In the genomic region with DNA sequence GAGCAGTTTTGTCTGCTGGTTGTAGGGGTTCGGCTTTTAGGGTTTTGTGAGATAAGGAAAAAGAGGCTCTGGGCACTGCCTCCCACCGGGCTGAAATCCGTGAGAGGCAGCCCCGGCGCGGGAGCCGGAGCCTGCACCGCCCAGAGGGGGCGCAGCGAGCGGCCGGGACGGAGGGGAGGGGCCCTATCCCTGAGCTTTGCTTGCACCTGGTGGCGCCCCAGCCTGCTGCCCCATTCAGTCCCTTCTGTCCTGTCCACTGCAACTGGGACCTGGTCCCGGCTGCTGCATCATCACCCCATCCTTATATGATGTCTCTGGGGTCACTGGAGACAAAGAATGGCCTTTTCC, we compare ENCODE assay signal across 10 cellular contexts. TPM values are rescaled to one million over a fixed set of nuclear protein-coding genes. Genes with fewer than 3 reads are reported as not detected.
A peak's percentile ranks its signal among the peaks of the same experiment; 100 is the strongest.
DNase-seq lines count a peak whose midpoint lies in the region; ATAC-seq and TF ChIP-seq lines count a peak whose summit lies in the region.
"Had no signal": no experiment of that assay in that cellular context is flagged by ENCODE, and none has a peak within 500 bp of the region (broad histone marks: within the 10 kb centered on the region; RNA-seq: fewer than 3 reads in every experiment).

No MANE protein-coding gene starts in this region.

- H4K20me1 ChIP-seq in GM23248 (ENCODE audit: insufficient read depth), result no peaks in the 10 kb centered on the region
- H4K20me1 ChIP-seq in PC-9 (ENCODE audit: insufficient read depth), result no peaks in the 10 kb centered on the region

- H3K27ac ChIP-seq in 22Rv1, result no peak overlapping the region
- no peak overlapping the region for H3K27ac ChIP-seq in GM23248
- H3K27ac ChIP-seq in VCaP, result peak overlapping the region; percentile 32; the same call in 1 of the 2 replicates
- H3K27ac ChIP-seq in tibial nerve, result no peak overlapping the region
- no peak overlapping the region for H3K27ac ChIP-seq in PC-9

- H3K27me3 ChIP-seq in GM23248 (replicated peaks; ENCODE audit: insufficient read depth) (peaks cover 19% of the 10 kb centered on the region), tibial nerve (peaks cover 0 to 58% of the 10 kb centered on the region in 2 donors), PC-9 (ENCODE audit: insufficient read depth, low read depth) (0 out of 2 replicates have a peak, but pooled peaks cover 4% of the 10 kb centered on the region)

- H3F3A ChIP-seq in GM23248 (ENCODE audit: insufficient read depth) (0 out of 2 replicates have a peak, but pooled peaks cover 9% of the 10 kb centered on the region), PC-9 (ENCODE audit: insufficient read depth, low read depth) (no peaks in the 10 kb centered on the region)

- CTCF ChIA-PET in PC-9 (lab: Charles Lee), result no interaction called here

- H3K4me1 ChIP-seq in GM23248 (ENCODE audit: insufficient read depth), result peaks cover 12% of the 10 kb centered on the region; the same call in 1 of the 2 replicates
- H3K4me1 ChIP-seq in tibial nerve, result peaks cover 0 to 18% (median 10%) of the 10 kb centered on the region in 4 donors
- no peaks in the 10 kb centered on the region for H3K4me1 ChIP-seq in PC-9 (replicated peaks; ENCODE audit: insufficient read depth)

- H3K79me2 ChIP-seq in GM23248 (ENCODE audit: insufficient read depth), result no peaks in the 10 kb centered on the region
- no peaks in the 10 kb centered on the region for H3K79me2 ChIP-seq in PC-9 (ENCODE audit: low read depth)

- H2AFZ ChIP-seq in GM23248, result no peak overlapping the region
- H2AFZ ChIP-seq in PC-9, result no peak overlapping the region

- H3K36me3 ChIP-seq in GM23248 (ENCODE audit: low read depth) (no peaks in the 10 kb centered on the region), tibial nerve (no peaks in the 10 kb centered on the region), PC-9 (ENCODE audit: low read depth) (no peaks in the 10 kb centered on the region)

- H3K4me3 ChIP-seq in GM23248 (peak overlapping the region; percentile 72), tibial nerve (no peak overlapping the region), PC-9 (no peak overlapping the region)

- no peak for ATAC-seq in HG02571 (IDR thresholded peaks at IDR 0.05; ENCODE audit: unreplicated experiment)

- WGBS in GM23248 (ENCODE audit: low coverage in 1 of 2, low lambda C conversion rate in 2 of 2, missing lambda C conversion rate in 2 of 2), 2 experiments, result 21 to 24% methylated on average over 13 to 15 of the region's 15 CpGs
- WGBS in tibial nerve, 2 donors, result 1 to 4% methylated on average over 11 to 14 of the region's 15 CpGs

- H3K9me2 ChIP-seq in GM23248 (ENCODE audit: insufficient read depth) (no peaks in the 10 kb centered on the region), PC-9 (ENCODE audit: insufficient read depth) (no peaks in the 10 kb centered on the region)

- DNase-seq in GM23248, result peak; percentile 22
- peak; percentile 83 for DNase-seq in iPS-NIHi11 (ENCODE audit: low spot score)
- DNase-seq in retina, result no peak
- DNase-seq in tibial nerve (ENCODE audit: low spot score in 2 of 2), result no peak
- DNase-seq in PC-9, result no peak
- DNase-seq: activated CD4-positive, alpha-beta T cell treated with anti-CD3 and anti-CD28 coated beads, Interleukin-2, amount 50 U/mL, for 4 hours; NCI-H187 treated with DMSO at 0.1 percent for 48 hours had no signal

- TF ChIP-seq CTCF in 22Rv1 (IDR thresholded peaks at IDR 0.05) (0 out of 2 replicates have a peak, but pooled peaks have one; percentile 3), VCaP (conservative IDR thresholded peaks at IDR 0.05) (peak; percentile 57), tibial nerve (IDR thresholded peaks at IDR 0.05) (no peak), PC-9 (conservative IDR thresholded peaks at IDR 0.05) (no peak)

- in situ Hi-C loops in GM23248 (cut with MboI), result loop anchor here (25.0 kb wide), 1 partner anchor 204 kb away; no protein-coding TSS in a partner anchor

- H3K4me2 ChIP-seq in GM23248 (ENCODE audit: unreplicated experiment) (peak overlapping the region; percentile 91), PC-9 (no peak overlapping the region)

- no peak for TF ChIP-seq POLR2A in tibial nerve (IDR thresholded peaks at IDR 0.05)

- H3K9me3 ChIP-seq in GM23248 (ENCODE audit: low read depth) (no peaks in the 10 kb centered on the region), tibial nerve (no peaks in the 10 kb centered on the region), PC-9 (ENCODE audit: insufficient read depth, low read depth) (no peaks in the 10 kb centered on the region)

- no peak overlapping the region for H3K9ac ChIP-seq in GM23248

- intact Hi-C loops in PC-9 (cut with micrococcal nuclease; ENCODE audit: unreplicated experiment), result no loop called here

- no TSS peak for BruUV-seq in PC-9 (replicated peaks; lab: Mats Ljungman, UMichigan)

- POLR2A ChIA-PET in PC-9 (lab: Charles Lee; ENCODE audit: unreplicated experiment), result no interaction called here

- TF ChIP-seq EP300 in tibial nerve (IDR thresholded peaks at IDR 0.05), result no peak

RNA-seq across cellular contexts. Expression of gene KCNJ6, which starts 0.5 kb away (rescaled TPM):
- total RNA-seq in GM23248 (2014; rRNA removed; shearing (Covaris generic)), result 0.13 TPM in 1 of 2 replicates, not detected in the other
- polyA plus RNA-seq in GM23248 (2016; fragmentation: Nextera tagmentation; extraction: Ambion mirVana), result 0.05 and 0.11 TPM in 2 replicates
- total RNA-seq in tibial nerve (not detected), PC-9 (2021) (not detected in 2 replicates)

Comparison
In these comparisons a context has a peak if more than half of its experiments do, and no peak if none do; other contexts are left out.
1. CTCF ChIP-seq: peak in 22Rv1 (single experiment) and VCaP (single experiment); none in tibial nerve (0 of 5) and PC-9 (single experiment).
2. DNase-seq: peak in GM23248 (single experiment) and iPS-NIHi11 (single experiment); none in retina (single experiment), tibial nerve (0 of 2) and PC-9 (0 of 2).